Comparison of ENCODE assay signal across 16 cellular contexts in the genomic region with DNA sequence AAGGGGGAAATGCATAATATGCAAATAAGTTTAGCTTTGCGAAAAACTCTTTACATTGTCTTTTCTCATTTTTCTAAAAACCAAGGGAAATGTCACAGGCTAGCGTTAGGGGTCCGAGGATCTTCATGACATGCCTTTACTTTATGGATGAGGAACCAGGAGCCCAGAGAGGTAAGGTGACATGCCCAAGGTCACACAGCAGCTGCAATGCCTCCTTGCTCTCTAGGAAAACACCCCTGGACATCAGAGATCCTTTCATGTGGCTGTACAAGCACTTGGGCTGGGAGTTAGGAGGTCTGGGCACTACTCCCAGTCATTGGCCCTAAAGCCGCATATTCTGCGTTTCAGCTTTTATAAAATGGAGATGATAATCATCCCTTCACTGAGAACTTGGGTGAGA. TPM values are rescaled to one million over a fixed set of nuclear protein-coding genes. Genes with fewer than 3 reads are reported as not detected.
"Had no signal": no experiment of that assay in that cellular context is flagged by ENCODE, and none has a peak within 500 bp of the region (broad histone marks: within the 10 kb centered on the region; RNA-seq: fewer than 3 reads in every experiment).

No MANE protein-coding gene starts in this region.

- H3K36me3 ChIP-seq: esophagus muscularis mucosa, thoracic aorta, upper lobe of right lung had no signal

- H3K9me3 Mint-ChIP-seq: activated CD4-positive, alpha-beta T cell treated with anti-CD3 and anti-CD28 coated beads, Interleukin-2, amount 10 ng/mL, durations not matched to agents 24 days and 14 days; activated naive CD4-positive, alpha-beta T cell treated with anti-CD3 and anti-CD28 coated beads for 36 hours; activated T-helper 2 cell treated with anti-CD3 and anti-CD28 coated beads, Interferon-gamma antibody, Interleukin-2, Interleukin-4, amounts not matched to agents 10 μg/mL and 5 μg/mL and 100 μg/mL, durations not matched to agents 14 hours and 24 hours and 36 hours; naive thymus-derived CD4-positive, alpha-beta T cell; T-helper 2 cell treated with Interferon-gamma antibody and Interleukin-4, amounts not matched to agents 5 μg/mL and 100 μg/mL, for 36 hours had no signal

- H3K27ac ChIP-seq: body of pancreas, esophagus muscularis mucosa, thoracic aorta, upper lobe of right lung had no signal

- H3K9me3 ChIP-seq: body of pancreas, esophagus muscularis mucosa, thoracic aorta, upper lobe of right lung had no signal

- H3K4me3 Mint-ChIP-seq: T-helper 2 cell treated with Interferon-gamma antibody and Interleukin-4, amounts not matched to agents 5 μg/mL and 100 μg/mL, for 36 hours had no signal

- ATAC-seq: body of pancreas, left lobe of liver had no signal

- H3K4me3 ChIP-seq: body of pancreas, esophagus muscularis mucosa, thoracic aorta, upper lobe of right lung had no signal

- DNase-seq: body of pancreas, caudate nucleus, islet precursor cell, upper lobe of right lung had no signal

- H3K27me3 ChIP-seq: body of pancreas, esophagus muscularis mucosa, upper lobe of right lung had no signal

- H3K4me1 ChIP-seq: body of pancreas, upper lobe of right lung had no signal

- H3K27ac Mint-ChIP-seq: activated CD4-positive, alpha-beta T cell treated with anti-CD3 and anti-CD28 coated beads, Interleukin-2, amount 10 ng/mL, durations not matched to agents 24 days and 14 days; activated naive CD4-positive, alpha-beta T cell treated with anti-CD3 and anti-CD28 coated beads for 36 hours; activated T-helper 2 cell treated with anti-CD3 and anti-CD28 coated beads, Interferon-gamma antibody, Interleukin-2, Interleukin-4, amounts not matched to agents 10 μg/mL and 5 μg/mL and 100 μg/mL, durations not matched to agents 14 hours and 24 hours and 36 hours; T-helper 2 cell treated with Interferon-gamma antibody and Interleukin-4, amounts not matched to agents 5 μg/mL and 100 μg/mL, for 36 hours had no signal

- H3K36me3 Mint-ChIP-seq: naive thymus-derived CD4-positive, alpha-beta T cell had no signal

- FAIRE-seq: colon had no signal

RNA-seq across cellular contexts. Expression of a gene that starts 0.7 kb away (rescaled TPM):
- total RNA-seq: activated CD4-positive, alpha-beta T cell treated with anti-CD3 and anti-CD28 coated beads, Interleukin-2, amount 10 ng/mL, durations not matched to agents 24 days and 14 days; esophagus muscularis mucosa; left lobe of liver; lung microvascular endothelial cell; posterior vena cava; skeletal muscle tissue; thoracic aorta; upper lobe of right lung had no signal
